ENCODE assay signal across 1 cellular context in the genomic region with DNA sequence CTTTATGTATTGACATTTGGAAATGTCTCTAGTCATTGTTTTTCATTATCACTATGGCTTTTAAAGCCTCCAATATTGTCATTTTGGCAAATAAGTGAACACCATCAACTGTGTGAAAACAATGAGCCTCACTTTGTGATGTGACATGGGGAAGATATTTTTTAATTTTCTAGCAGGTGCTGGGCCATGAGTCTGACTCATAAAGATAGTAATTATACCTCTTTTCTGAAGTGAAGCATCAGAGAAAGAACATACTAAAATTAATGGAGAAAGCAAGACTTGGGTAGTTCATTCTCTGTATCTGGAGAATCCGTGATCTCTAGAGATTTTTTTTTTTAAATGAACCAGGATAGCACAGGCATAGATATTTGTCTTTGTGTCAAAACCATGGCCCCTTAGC.
TF ChIP-seq lines count a peak whose summit lies in the region.

No MANE protein-coding gene starts in this region.

TF ChIP-seq in GM12878, 131 proteins besides CTCF, POLR2A, EP300 and RAD21 (continued from another document and continues in another):
- TF ChIP-seq USF2 (IDR thresholded peaks at IDR 0.05; ENCODE audit: borderline replicate concordance, low read depth, low read length): no peak
- TF ChIP-seq MLLT1 (IDR thresholded peaks at IDR 0.05): no peak
- TF ChIP-seq MXI1 (IDR thresholded peaks at IDR 0.05; ENCODE audit: low read depth, low read length): no peak
- TF ChIP-seq HDAC6 (IDR thresholded peaks at IDR 0.05; ENCODE audit: unreplicated experiment): no peak
- no peak for TF ChIP-seq CREB1 (IDR thresholded peaks at IDR 0.05; ENCODE audit: low read depth)
- no peak for TF ChIP-seq FOXK2 (IDR thresholded peaks at IDR 0.05)
- 0 out of 4 replicates have a peak, but pooled peaks of 1 of the 2 experiments have one; percentile 2 for TF ChIP-seq IKZF2 (IDR thresholded peaks at IDR 0.05)
- TF ChIP-seq NKRF (conservative IDR thresholded peaks at IDR 0.05): no peak
- no peak for TF ChIP-seq STAT1 (conservative IDR thresholded peaks at IDR 0.05)
- TF ChIP-seq LARP7 (IDR thresholded peaks at IDR 0.05): no peak
- TF ChIP-seq, protein P1, sequence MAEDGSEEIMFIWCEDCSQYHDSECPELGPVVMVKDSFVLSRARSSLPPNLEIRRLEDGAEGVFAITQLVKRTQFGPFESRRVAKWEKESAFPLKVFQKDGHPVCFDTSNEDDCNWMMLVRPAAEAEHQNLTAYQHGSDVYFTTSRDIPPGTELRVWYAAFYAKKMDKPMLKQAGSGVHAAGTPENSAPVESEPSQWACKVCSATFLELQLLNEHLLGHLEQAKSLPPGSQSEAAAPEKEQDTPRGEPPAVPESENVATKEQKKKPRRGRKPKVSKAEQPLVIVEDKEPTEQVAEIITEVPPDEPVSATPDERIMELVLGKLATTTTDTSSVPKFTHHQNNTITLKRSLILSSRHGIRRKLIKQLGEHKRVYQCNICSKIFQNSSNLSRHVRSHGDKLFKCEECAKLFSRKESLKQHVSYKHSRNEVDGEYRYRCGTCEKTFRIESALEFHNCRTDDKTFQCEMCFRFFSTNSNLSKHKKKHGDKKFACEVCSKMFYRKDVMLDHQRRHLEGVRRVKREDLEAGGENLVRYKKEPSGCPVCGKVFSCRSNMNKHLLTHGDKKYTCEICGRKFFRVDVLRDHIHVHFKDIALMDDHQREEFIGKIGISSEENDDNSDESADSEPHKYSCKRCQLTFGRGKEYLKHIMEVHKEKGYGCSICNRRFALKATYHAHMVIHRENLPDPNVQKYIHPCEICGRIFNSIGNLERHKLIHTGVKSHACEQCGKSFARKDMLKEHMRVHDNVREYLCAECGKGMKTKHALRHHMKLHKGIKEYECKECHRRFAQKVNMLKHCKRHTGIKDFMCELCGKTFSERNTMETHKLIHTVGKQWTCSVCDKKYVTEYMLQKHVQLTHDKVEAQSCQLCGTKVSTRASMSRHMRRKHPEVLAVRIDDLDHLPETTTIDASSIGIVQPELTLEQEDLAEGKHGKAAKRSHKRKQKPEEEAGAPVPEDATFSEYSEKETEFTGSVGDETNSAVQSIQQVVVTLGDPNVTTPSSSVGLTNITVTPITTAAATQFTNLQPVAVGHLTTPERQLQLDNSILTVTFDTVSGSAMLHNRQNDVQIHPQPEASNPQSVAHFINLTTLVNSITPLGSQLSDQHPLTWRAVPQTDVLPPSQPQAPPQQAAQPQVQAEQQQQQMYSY (CRISPR knock-in tag; IDR thresholded peaks at IDR 0.05): no peak
- TF ChIP-seq SKIL (IDR thresholded peaks at IDR 0.05; ENCODE audit: low read depth, poor library complexity, severe bottlenecking): no peak
- TF ChIP-seq, protein P2, sequence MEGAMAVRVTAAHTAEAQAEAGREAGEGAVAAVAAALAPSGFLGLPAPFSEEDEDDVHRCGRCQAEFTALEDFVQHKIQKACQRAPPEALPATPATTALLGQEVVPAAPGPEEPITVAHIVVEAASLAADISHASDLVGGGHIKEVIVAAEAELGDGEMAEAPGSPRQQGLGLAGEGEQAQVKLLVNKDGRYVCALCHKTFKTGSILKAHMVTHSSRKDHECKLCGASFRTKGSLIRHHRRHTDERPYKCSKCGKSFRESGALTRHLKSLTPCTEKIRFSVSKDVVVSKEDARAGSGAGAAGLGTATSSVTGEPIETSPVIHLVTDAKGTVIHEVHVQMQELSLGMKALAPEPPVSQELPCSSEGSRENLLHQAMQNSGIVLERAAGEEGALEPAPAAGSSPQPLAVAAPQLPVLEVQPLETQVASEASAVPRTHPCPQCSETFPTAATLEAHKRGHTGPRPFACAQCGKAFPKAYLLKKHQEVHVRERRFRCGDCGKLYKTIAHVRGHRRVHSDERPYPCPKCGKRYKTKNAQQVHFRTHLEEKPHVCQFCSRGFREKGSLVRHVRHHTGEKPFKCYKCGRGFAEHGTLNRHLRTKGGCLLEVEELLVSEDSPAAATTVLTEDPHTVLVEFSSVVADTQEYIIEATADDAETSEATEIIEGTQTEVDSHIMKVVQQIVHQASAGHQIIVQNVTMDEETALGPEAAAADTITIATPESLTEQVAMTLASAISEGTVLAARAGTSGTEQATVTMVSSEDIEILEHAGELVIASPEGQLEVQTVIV (IDR thresholded peaks at IDR 0.05; ENCODE audit: borderline replicate concordance, partially characterized antibody): no peak
- TF ChIP-seq CBFB (IDR thresholded peaks at IDR 0.05; ENCODE audit: low read depth): no peak
- no peak for TF ChIP-seq SIX5 (IDR thresholded peaks at IDR 0.05; ENCODE audit: low read depth, low read length, severe bottlenecking)
- TF ChIP-seq, protein P3, sequence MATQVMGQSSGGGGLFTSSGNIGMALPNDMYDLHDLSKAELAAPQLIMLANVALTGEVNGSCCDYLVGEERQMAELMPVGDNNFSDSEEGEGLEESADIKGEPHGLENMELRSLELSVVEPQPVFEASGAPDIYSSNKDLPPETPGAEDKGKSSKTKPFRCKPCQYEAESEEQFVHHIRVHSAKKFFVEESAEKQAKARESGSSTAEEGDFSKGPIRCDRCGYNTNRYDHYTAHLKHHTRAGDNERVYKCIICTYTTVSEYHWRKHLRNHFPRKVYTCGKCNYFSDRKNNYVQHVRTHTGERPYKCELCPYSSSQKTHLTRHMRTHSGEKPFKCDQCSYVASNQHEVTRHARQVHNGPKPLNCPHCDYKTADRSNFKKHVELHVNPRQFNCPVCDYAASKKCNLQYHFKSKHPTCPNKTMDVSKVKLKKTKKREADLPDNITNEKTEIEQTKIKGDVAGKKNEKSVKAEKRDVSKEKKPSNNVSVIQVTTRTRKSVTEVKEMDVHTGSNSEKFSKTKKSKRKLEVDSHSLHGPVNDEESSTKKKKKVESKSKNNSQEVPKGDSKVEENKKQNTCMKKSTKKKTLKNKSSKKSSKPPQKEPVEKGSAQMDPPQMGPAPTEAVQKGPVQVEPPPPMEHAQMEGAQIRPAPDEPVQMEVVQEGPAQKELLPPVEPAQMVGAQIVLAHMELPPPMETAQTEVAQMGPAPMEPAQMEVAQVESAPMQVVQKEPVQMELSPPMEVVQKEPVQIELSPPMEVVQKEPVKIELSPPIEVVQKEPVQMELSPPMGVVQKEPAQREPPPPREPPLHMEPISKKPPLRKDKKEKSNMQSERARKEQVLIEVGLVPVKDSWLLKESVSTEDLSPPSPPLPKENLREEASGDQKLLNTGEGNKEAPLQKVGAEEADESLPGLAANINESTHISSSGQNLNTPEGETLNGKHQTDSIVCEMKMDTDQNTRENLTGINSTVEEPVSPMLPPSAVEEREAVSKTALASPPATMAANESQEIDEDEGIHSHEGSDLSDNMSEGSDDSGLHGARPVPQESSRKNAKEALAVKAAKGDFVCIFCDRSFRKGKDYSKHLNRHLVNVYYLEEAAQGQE (IDR thresholded peaks at IDR 0.05; ENCODE audit: low read depth, low read length): no peak
- TF ChIP-seq MTA3 (IDR thresholded peaks at IDR 0.05; ENCODE audit: borderline replicate concordance, low read length): no peak
- TF ChIP-seq CREM (IDR thresholded peaks at IDR 0.05; ENCODE audit: low read depth): 0 out of 2 replicates have a peak, but pooled peaks have one; percentile 34
- TF ChIP-seq BHLHE40 (IDR thresholded peaks at IDR 0.05; ENCODE audit: borderline replicate concordance in 1 of 2, low read depth in 2 of 2, low read length in 1 of 2): peak; percentile 29 to 74; a peak in 2 of 4 replicates
- no peak for TF ChIP-seq HDAC2 (IDR thresholded peaks at IDR 0.05)
- TF ChIP-seq, protein P4, sequence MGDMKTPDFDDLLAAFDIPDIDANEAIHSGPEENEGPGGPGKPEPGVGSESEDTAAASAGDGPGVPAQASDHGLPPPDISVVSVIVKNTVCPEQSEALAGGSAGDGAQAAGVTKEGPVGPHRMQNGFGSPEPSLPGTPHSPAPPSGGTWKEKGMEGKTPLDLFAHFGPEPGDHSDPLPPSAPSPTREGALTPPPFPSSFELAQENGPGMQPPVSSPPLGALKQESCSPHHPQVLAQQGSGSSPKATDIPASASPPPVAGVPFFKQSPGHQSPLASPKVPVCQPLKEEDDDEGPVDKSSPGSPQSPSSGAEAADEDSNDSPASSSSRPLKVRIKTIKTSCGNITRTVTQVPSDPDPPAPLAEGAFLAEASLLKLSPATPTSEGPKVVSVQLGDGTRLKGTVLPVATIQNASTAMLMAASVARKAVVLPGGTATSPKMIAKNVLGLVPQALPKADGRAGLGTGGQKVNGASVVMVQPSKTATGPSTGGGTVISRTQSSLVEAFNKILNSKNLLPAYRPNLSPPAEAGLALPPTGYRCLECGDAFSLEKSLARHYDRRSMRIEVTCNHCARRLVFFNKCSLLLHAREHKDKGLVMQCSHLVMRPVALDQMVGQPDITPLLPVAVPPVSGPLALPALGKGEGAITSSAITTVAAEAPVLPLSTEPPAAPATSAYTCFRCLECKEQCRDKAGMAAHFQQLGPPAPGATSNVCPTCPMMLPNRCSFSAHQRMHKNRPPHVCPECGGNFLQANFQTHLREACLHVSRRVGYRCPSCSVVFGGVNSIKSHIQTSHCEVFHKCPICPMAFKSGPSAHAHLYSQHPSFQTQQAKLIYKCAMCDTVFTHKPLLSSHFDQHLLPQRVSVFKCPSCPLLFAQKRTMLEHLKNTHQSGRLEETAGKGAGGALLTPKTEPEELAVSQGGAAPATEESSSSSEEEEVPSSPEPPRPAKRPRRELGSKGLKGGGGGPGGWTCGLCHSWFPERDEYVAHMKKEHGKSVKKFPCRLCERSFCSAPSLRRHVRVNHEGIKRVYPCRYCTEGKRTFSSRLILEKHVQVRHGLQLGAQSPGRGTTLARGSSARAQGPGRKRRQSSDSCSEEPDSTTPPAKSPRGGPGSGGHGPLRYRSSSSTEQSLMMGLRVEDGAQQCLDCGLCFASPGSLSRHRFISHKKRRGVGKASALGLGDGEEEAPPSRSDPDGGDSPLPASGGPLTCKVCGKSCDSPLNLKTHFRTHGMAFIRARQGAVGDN (IDR thresholded peaks at IDR 0.05): no peak
- TF ChIP-seq CEBPB (IDR thresholded peaks at IDR 0.05; ENCODE audit: borderline replicate concordance in 1 of 2, low read depth in 2 of 2, low read length in 2 of 2): no peak
- TF ChIP-seq STAT3 (IDR thresholded peaks at IDR 0.05; ENCODE audit: low read depth, low read length): no peak
- no peak for TF ChIP-seq POU2F2 (IDR thresholded peaks at IDR 0.05; ENCODE audit: borderline replicate concordance, low read depth, low read length)
- TF ChIP-seq RFX5 (IDR thresholded peaks at IDR 0.05; ENCODE audit: low read depth, low read length): no peak
- TF ChIP-seq BACH1 (IDR thresholded peaks at IDR 0.05; ENCODE audit: borderline replicate concordance): no peak; the same call in 1 of the 2 replicates
- no peak for TF ChIP-seq PAX5 (IDR thresholded peaks at IDR 0.05; ENCODE audit: borderline replicate concordance, low read depth, low read length)
- TF ChIP-seq RELB (IDR thresholded peaks at IDR 0.05; ENCODE audit: low read depth): no peak
- TF ChIP-seq ZNF217 (IDR thresholded peaks at IDR 0.05): no peak
- no peak for TF ChIP-seq NFYA (IDR thresholded peaks at IDR 0.05; ENCODE audit: borderline replicate concordance, low read depth, low read length)
- peak; percentile 72 for TF ChIP-seq BCL11A (IDR thresholded peaks at IDR 0.05; ENCODE audit: low read depth, low read length)
- TF ChIP-seq MEF2A (IDR thresholded peaks at IDR 0.05; ENCODE audit: insufficient read depth, low read depth, low read length): no peak
